ENCODE assay signal across 11 cellular contexts in genomic region chr20:17651761-17652388, GRCh38. TPM values are rescaled to one million over a fixed set of nuclear protein-coding genes. Genes with fewer than 3 reads are reported as not detected.
DNase-seq lines count a peak whose midpoint lies in the region; ATAC-seq and TF ChIP-seq lines count a peak whose summit lies in the region.
"Had no signal": no experiment of that assay in that cellular context is flagged by ENCODE, and none has a peak within 500 bp of the region (broad histone marks: within the 10 kb centered on the region; RNA-seq: fewer than 3 reads in every experiment).

No MANE protein-coding gene starts in this region.

- H4K20me1 ChIP-seq in GM23338 (replicated peaks; ENCODE audit: insufficient read depth) (peaks cover 10% of the 10 kb centered on the region), osteoblast (ENCODE audit: insufficient read depth, low read length) (peaks cover 88% of the 10 kb centered on the region)

- H3K27ac Mint-ChIP-seq in GM23338, result peak overlapping the region; percentile 87; the same call in 1 of the 2 replicates
- H3K27ac Mint-ChIP-seq in activated CD8-positive, alpha-beta T cell treated with anti-CD3 and anti-CD28 coated beads for 36 hours, result no peak overlapping the region

- no peak overlapping the region for H3K4me3 Mint-ChIP-seq in GM23338
- H3K4me3 Mint-ChIP-seq in activated CD8-positive, alpha-beta T cell treated with anti-CD3 and anti-CD28 coated beads for 36 hours, result no peak overlapping the region

- H3K79me2 ChIP-seq in GM23338 (replicated peaks; ENCODE audit: insufficient read depth) (peaks cover 87% of the 10 kb centered on the region), osteoblast (ENCODE audit: insufficient read depth, low read length) (peaks cover 99% of the 10 kb centered on the region)

- peaks cover 15% of the 10 kb centered on the region for H3K27me3 Mint-ChIP-seq in GM23338 (ENCODE audit: insufficient read depth, low read depth, poor library complexity)
- H3K27me3 Mint-ChIP-seq in activated CD8-positive, alpha-beta T cell treated with anti-CD3 and anti-CD28 coated beads for 36 hours, result no peaks in the 10 kb centered on the region

- H3K27me3 ChIP-seq in GM23338 (ENCODE audit: insufficient read depth) (no peaks in the 10 kb centered on the region), osteoblast (ENCODE audit: insufficient read depth, low read length) (no peaks in the 10 kb centered on the region)

- no peaks in the 10 kb centered on the region for H3K9me3 Mint-ChIP-seq in GM23338
- H3K9me3 Mint-ChIP-seq in activated CD8-positive, alpha-beta T cell treated with anti-CD3 and anti-CD28 coated beads for 36 hours, result no peaks in the 10 kb centered on the region

- no peak overlapping the region for H3K4me3 ChIP-seq in GM23338
- H3K4me3 ChIP-seq in osteoblast (ENCODE audit: insufficient read depth, low read length), result no peak overlapping the region

- H3K4me1 Mint-ChIP-seq in GM23338, result peaks cover 57% of the 10 kb centered on the region
- peaks cover 17% of the 10 kb centered on the region for H3K4me1 Mint-ChIP-seq in activated CD8-positive, alpha-beta T cell treated with anti-CD3 and anti-CD28 coated beads for 36 hours (ENCODE audit: low read depth)

- no peak for ATAC-seq in GM23338
- ATAC-seq in activated CD8-positive, alpha-beta T cell treated with anti-CD3 and anti-CD28 coated beads for 36 hours, result peak; percentile 42

- H3K4me2 ChIP-seq in GM23338 (no peak overlapping the region), osteoblast (ENCODE audit: insufficient read depth, low read length) (no peak overlapping the region)

- no peak overlapping the region for H3K27ac ChIP-seq in GM23338 (ENCODE audit: low read depth)
- H3K27ac ChIP-seq in osteoblast (ENCODE audit: low read depth, low read length), result peak overlapping the region; percentile 78

- H3K4me1 ChIP-seq in GM23338 (ENCODE audit: insufficient read depth) (peaks cover 27% of the 10 kb centered on the region), osteoblast (ENCODE audit: insufficient read depth, low read length) (peaks cover 54% of the 10 kb centered on the region)

- DNase-seq in DMS 273 treated with DMSO at 0.1 percent for 48 hours (lab: John Stamatoyannopoulos, UW), result peak; percentile 15
- DNase-seq in GM23338 (ENCODE audit: low spot score), result no peak
- peak; percentile 16 for DNase-seq in activated CD8-positive, alpha-beta T cell treated with anti-CD3 and anti-CD28 coated beads for 36 hours
- peak; percentile 44 for DNase-seq in osteoblast (ENCODE audit: insufficient read length, low spot score, missing footprints)
- DNase-seq in dedifferentiated amniotic fluid mesenchymal stem cell (ENCODE audit: extremely low spot score), result no peak
- DNase-seq in T-helper 2 cell, result no peak
- DNase-seq in SW 1271 (lab: John Stamatoyannopoulos, UW), result no peak
- DNase-seq: amniotic stem cell, NCI-H2227 treated with DMSO at 0.1 percent for 48 hours had no signal

- 0 out of 4 replicates have a peak, but pooled peaks of 1 of the 2 experiments have one; percentile 26 for TF ChIP-seq CTCF in GM23338 (conservative IDR thresholded peaks at IDR 0.05; ENCODE audit: low read depth in 2 of 2)
- TF ChIP-seq CTCF in activated CD8-positive, alpha-beta T cell treated with anti-CD3 and anti-CD28 coated beads for 36 hours (IDR thresholded peaks at IDR 0.05), result no peak
- TF ChIP-seq CTCF in osteoblast (IDR thresholded peaks at IDR 0.05; ENCODE audit: extremely low read depth, low read depth, low read length), result no peak

- intact Hi-C loops in activated CD8-positive, alpha-beta T cell treated with anti-CD3 and anti-CD28 coated beads for 36 hours (cut with micrococcal nuclease), result no loop called here

- H3K36me3 Mint-ChIP-seq in GM23338 (ENCODE audit: low read depth), result peaks cover 24% of the 10 kb centered on the region
- no peaks in the 10 kb centered on the region for H3K36me3 Mint-ChIP-seq in activated CD8-positive, alpha-beta T cell treated with anti-CD3 and anti-CD28 coated beads for 36 hours (ENCODE audit: low read depth)

- CTCF ChIA-PET in activated CD8-positive, alpha-beta T cell treated with anti-CD3 and anti-CD28 coated beads for 36 hours (lab: Charles Lee), result interaction anchor here (0.6 to 1.9 kb wide), 4 partner anchors 31 to 251 kb away, joined by 3 to 7 read pairs (median 4); no protein-coding TSS in a partner anchor

- H2AFZ ChIP-seq in GM23338 (no peak overlapping the region), osteoblast (ENCODE audit: low read length) (no peak overlapping the region)

- no peaks in the 10 kb centered on the region for H3K9me2 ChIP-seq in GM23338 (ENCODE audit: insufficient read depth)

- H3F3A ChIP-seq in GM23338 (replicated peaks; ENCODE audit: low read depth), result no peaks in the 10 kb centered on the region

- POLR2A ChIA-PET in activated CD8-positive, alpha-beta T cell treated with anti-CD3 and anti-CD28 coated beads for 36 hours (lab: Charles Lee), result no interaction called here

- H3K9me3 ChIP-seq in osteoblast (ENCODE audit: low read depth, low read length), result no peaks in the 10 kb centered on the region

- H3K36me3 ChIP-seq in GM23338 (ENCODE audit: insufficient read depth), result no peaks in the 10 kb centered on the region
- H3K36me3 ChIP-seq in osteoblast (ENCODE audit: insufficient read depth, low read length), result peaks cover 62% of the 10 kb centered on the region

TF ChIP-seq in GM23338, 12 proteins besides CTCF, POLR2A, EP300 and RAD21 (continues in another document):
- no peak for TF ChIP-seq ZNF462 (CRISPR knock-in tag; IDR thresholded peaks at IDR 0.05)
- no peak for TF ChIP-seq ZNF114 (CRISPR knock-in tag; IDR thresholded peaks at IDR 0.05)
- TF ChIP-seq EZH2phosphoT487 (IDR thresholded peaks at IDR 0.05; ENCODE audit: unreplicated experiment), result no peak

RNA-seq across cellular contexts. Expression of gene RRBP1, which starts 30.2 kb away (rescaled TPM):
- 105 and 109 TPM in 2 replicates for total RNA-seq in GM23338 (2014; rRNA removed; shearing (Covaris generic))
- polyA plus RNA-seq in GM23338 (2016; fragmentation: Nextera tagmentation; extraction: Ambion mirVana), result 113 and 125 TPM in 2 replicates
- 10 to 100 TPM; 35.2 to 35.9 TPM for total RNA-seq in activated CD8-positive, alpha-beta T cell treated with anti-CD3 and anti-CD28 coated beads for 36 hours
- 122 and 126 TPM in 2 replicates for total RNA-seq in osteoblast

RNA-seq across cellular contexts. Expression of gene BANF2, which starts 47.9 kb away (rescaled TPM):
- total RNA-seq in GM23338 (2014; rRNA removed; shearing (Covaris generic)), result not detected in 2 replicates
- not detected in 2 replicates for polyA plus RNA-seq in GM23338 (2016; fragmentation: Nextera tagmentation; extraction: Ambion mirVana)
- total RNA-seq in activated CD8-positive, alpha-beta T cell treated with anti-CD3 and anti-CD28 coated beads for 36 hours, result not detected
- not detected in 2 replicates for total RNA-seq in osteoblast
- total RNA-seq: endothelial cell of umbilical vein, omental fat pad had no signal
- polyA plus RNA-seq: endothelial cell of umbilical vein had no signal

Comparison
In these comparisons a context has a peak if more than half of its experiments do, and no peak if none do; other contexts are left out.
1. DNase-seq: peak in DMS 273 treated with DMSO at 0.1 percent for 48 hours (single experiment), activated CD8-positive, alpha-beta T cell treated with anti-CD3 and anti-CD28 coated beads for 36 hours (single experiment) and osteoblast (single experiment); none in GM23338 (single experiment), dedifferentiated amniotic fluid mesenchymal stem cell (single experiment), T-helper 2 cell (0 of 5) and SW 1271 (0 of 2).